Comparison of ENCODE assay signal across 1 cellular context in genomic region chr6:26033132-26033941, GRCh38.
A peak's percentile ranks its signal among the peaks of the same experiment; 100 is the strongest.
TF ChIP-seq lines count a peak whose summit lies in the region.

No MANE protein-coding gene starts in this region.

TF ChIP-seq in K562, 482 proteins besides CTCF, POLR2A, EP300 and RAD21 (continued from another document and continues in another):
- no peak for TF ChIP-seq SRSF9 (IDR thresholded peaks at IDR 0.05; ENCODE audit: borderline replicate concordance, low read depth, low read length)
- TF ChIP-seq SNIP1 (IDR thresholded peaks at IDR 0.05; ENCODE audit: low read depth): no peak
- no peak for TF ChIP-seq TCF7L2 (IDR thresholded peaks at IDR 0.05; ENCODE audit: low read depth, low read length)
- TF ChIP-seq LCOR (CRISPR knock-in tag; IDR thresholded peaks at IDR 0.05): no peak
- TF ChIP-seq PHF8 (IDR thresholded peaks at IDR 0.05; ENCODE audit: borderline replicate concordance, low read length): peak; percentile 66
- TF ChIP-seq RFX5 (IDR thresholded peaks at IDR 0.05; ENCODE audit: low read depth, low read length): no peak
- TF ChIP-seq RUNX1 (IDR thresholded peaks at IDR 0.05; ENCODE audit: low read depth): no peak
- TF ChIP-seq PTBP1 (IDR thresholded peaks at IDR 0.05; ENCODE audit: low read depth, low read length): 0 out of 2 replicates have a peak, but pooled peaks have one; percentile 43
- TF ChIP-seq NR4A1 (CRISPR knock-in tag; IDR thresholded peaks at IDR 0.05): peak; percentile 70; the same call in 1 of the 2 replicates
- peak; percentile 26; the same call in 1 of the 2 replicates for TF ChIP-seq NR4A1 (tag; IDR thresholded peaks at IDR 0.05)
- peak; percentile 98 for TF ChIP-seq RBM22 (IDR thresholded peaks at IDR 0.05; ENCODE audit: low read depth, low read length, poor library complexity, severe bottlenecking)
- TF ChIP-seq ZNF586 (CRISPR knock-in tag; conservative IDR thresholded peaks at IDR 0.05): peak; percentile 64; the same call in 1 of the 2 replicates
- 0 out of 2 replicates have a peak, but pooled peaks have one; percentile 7 for TF ChIP-seq MXI1 (IDR thresholded peaks at IDR 0.05; ENCODE audit: low read depth, low read length)
- peak; percentile 70 for TF ChIP-seq ZFX (CRISPR knock-in tag; IDR thresholded peaks at IDR 0.05)
- TF ChIP-seq TCF7 (IDR thresholded peaks at IDR 0.05; ENCODE audit: borderline replicate concordance): no peak
- TF ChIP-seq NFE2 (IDR thresholded peaks at IDR 0.05; ENCODE audit: low read depth): 0 out of 2 replicates have a peak, but pooled peaks have one; percentile 2
- TF ChIP-seq, protein P1, sequence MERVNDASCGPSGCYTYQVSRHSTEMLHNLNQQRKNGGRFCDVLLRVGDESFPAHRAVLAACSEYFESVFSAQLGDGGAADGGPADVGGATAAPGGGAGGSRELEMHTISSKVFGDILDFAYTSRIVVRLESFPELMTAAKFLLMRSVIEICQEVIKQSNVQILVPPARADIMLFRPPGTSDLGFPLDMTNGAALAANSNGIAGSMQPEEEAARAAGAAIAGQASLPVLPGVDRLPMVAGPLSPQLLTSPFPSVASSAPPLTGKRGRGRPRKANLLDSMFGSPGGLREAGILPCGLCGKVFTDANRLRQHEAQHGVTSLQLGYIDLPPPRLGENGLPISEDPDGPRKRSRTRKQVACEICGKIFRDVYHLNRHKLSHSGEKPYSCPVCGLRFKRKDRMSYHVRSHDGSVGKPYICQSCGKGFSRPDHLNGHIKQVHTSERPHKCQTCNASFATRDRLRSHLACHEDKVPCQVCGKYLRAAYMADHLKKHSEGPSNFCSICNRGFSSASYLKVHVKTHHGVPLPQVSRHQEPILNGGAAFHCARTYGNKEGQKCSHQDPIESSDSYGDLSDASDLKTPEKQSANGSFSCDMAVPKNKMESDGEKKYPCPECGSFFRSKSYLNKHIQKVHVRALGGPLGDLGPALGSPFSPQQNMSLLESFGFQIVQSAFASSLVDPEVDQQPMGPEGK (CRISPR knock-in tag; IDR thresholded peaks at IDR 0.05; ENCODE audit: borderline replicate concordance): no peak
- no peak for TF ChIP-seq PBX2 (CRISPR knock-in tag; IDR thresholded peaks at IDR 0.05; ENCODE audit: low read depth)
- no peak for TF ChIP-seq PBX2 (tag; conservative IDR thresholded peaks at IDR 0.05; ENCODE audit: low read depth)
- TF ChIP-seq GATAD2A (IDR thresholded peaks at IDR 0.05): no peak
- TF ChIP-seq USF1 (CRISPR knock-in tag; IDR thresholded peaks at IDR 0.05): no peak; the same call in 1 of the 2 replicates
- TF ChIP-seq, protein P2, sequence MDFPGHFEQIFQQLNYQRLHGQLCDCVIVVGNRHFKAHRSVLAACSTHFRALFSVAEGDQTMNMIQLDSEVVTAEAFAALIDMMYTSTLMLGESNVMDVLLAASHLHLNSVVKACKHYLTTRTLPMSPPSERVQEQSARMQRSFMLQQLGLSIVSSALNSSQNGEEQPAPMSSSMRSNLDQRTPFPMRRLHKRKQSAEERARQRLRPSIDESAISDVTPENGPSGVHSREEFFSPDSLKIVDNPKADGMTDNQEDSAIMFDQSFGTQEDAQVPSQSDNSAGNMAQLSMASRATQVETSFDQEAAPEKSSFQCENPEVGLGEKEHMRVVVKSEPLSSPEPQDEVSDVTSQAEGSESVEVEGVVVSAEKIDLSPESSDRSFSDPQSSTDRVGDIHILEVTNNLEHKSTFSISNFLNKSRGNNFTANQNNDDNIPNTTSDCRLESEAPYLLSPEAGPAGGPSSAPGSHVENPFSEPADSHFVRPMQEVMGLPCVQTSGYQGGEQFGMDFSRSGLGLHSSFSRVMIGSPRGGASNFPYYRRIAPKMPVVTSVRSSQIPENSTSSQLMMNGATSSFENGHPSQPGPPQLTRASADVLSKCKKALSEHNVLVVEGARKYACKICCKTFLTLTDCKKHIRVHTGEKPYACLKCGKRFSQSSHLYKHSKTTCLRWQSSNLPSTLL (IDR thresholded peaks at IDR 0.05): no peak
- TF ChIP-seq ZNF436 (CRISPR knock-in tag; IDR thresholded peaks at IDR 0.05): peak; percentile 42; the same call in 1 of the 2 replicates
- TF ChIP-seq CCNT2 (IDR thresholded peaks at IDR 0.05; ENCODE audit: borderline replicate concordance, extremely low read depth, insufficient read length, low read depth, low read length): peak; percentile 50
- no peak for TF ChIP-seq ZBTB34 (CRISPR knock-in tag; IDR thresholded peaks at IDR 0.05)
- TF ChIP-seq E2F3 (CRISPR knock-in tag; IDR thresholded peaks at IDR 0.05): peak; percentile 80
- no peak for TF ChIP-seq SETDB1 (IDR thresholded peaks at IDR 0.05; ENCODE audit: low read length)
- TF ChIP-seq SMARCA4 (IDR thresholded peaks at IDR 0.05): no peak
- no peak for TF ChIP-seq ZFP91 (CRISPR knock-in tag; IDR thresholded peaks at IDR 0.05)
- TF ChIP-seq SAFB (IDR thresholded peaks at IDR 0.05; ENCODE audit: borderline replicate concordance, low read depth, low read length): no peak
- no peak for TF ChIP-seq CUX1 (CRISPR knock-in tag; IDR thresholded peaks at IDR 0.05)
- TF ChIP-seq ATF1 (CRISPR knock-in tag; IDR thresholded peaks at IDR 0.05): no peak
- TF ChIP-seq ATF1 (tag; IDR thresholded peaks at IDR 0.05): peak; percentile 75
- peak; percentile 50 for TF ChIP-seq NEUROD1 (IDR thresholded peaks at IDR 0.05; ENCODE audit: borderline replicate concordance, low read depth, low read length, partially characterized antibody)
- no peak for TF ChIP-seq ZNF239 (CRISPR knock-in tag; IDR thresholded peaks at IDR 0.05)
- TF ChIP-seq TARDBP (IDR thresholded peaks at IDR 0.05): no peak
- TF ChIP-seq ZNF232 (CRISPR knock-in tag; IDR thresholded peaks at IDR 0.05): no peak
- no peak for TF ChIP-seq FOXJ3 (CRISPR knock-in tag; IDR thresholded peaks at IDR 0.05)
- TF ChIP-seq GTF2A2 (tag; IDR thresholded peaks at IDR 0.05): peak; percentile 95
- no peak for TF ChIP-seq ZNF24 (IDR thresholded peaks at IDR 0.05)
- TF ChIP-seq IRF2 (CRISPR knock-in tag; IDR thresholded peaks at IDR 0.05): no peak
- no peak for TF ChIP-seq ELF2 (CRISPR knock-in tag; IDR thresholded peaks at IDR 0.05)
- TF ChIP-seq CXXC5 (CRISPR knock-in tag; IDR thresholded peaks at IDR 0.05): peak; percentile 60
- TF ChIP-seq IRF9 (tag; IDR thresholded peaks at IDR 0.05): no peak
- no peak for TF ChIP-seq ZNF551 (CRISPR knock-in tag; IDR thresholded peaks at IDR 0.05)
- TF ChIP-seq BDP1 (IDR thresholded peaks at IDR 0.05; ENCODE audit: insufficient read depth, insufficient read length): no peak
- TF ChIP-seq ZNF445 (CRISPR knock-in tag; IDR thresholded peaks at IDR 0.05; ENCODE audit: low read depth): no peak
